1 cellular context compared by ENCODE assay signal in genomic region chr17:50130778-50131317, GRCh38.
TF ChIP-seq lines count a peak whose summit lies in the region.

No MANE protein-coding gene starts in this region.

TF ChIP-seq in IMR-90, 13 proteins besides CTCF, POLR2A, EP300 and RAD21:
- TF ChIP-seq, protein P1, sequence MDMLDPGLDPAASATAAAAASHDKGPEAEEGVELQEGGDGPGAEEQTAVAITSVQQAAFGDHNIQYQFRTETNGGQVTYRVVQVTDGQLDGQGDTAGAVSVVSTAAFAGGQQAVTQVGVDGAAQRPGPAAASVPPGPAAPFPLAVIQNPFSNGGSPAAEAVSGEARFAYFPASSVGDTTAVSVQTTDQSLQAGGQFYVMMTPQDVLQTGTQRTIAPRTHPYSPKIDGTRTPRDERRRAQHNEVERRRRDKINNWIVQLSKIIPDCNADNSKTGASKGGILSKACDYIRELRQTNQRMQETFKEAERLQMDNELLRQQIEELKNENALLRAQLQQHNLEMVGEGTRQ (IDR thresholded peaks at IDR 0.05; ENCODE audit: low read depth, low read length), result no peak
- no peak for TF ChIP-seq RCOR1 (IDR thresholded peaks at IDR 0.05; ENCODE audit: insufficient replicate concordance, low read length)
- TF ChIP-seq MAZ (IDR thresholded peaks at IDR 0.05; ENCODE audit: borderline replicate concordance, low read depth, low read length), result no peak
- TF ChIP-seq CEBPB (IDR thresholded peaks at IDR 0.05; ENCODE audit: low read depth, low read length), result no peak
- TF ChIP-seq FOS (IDR thresholded peaks at IDR 0.05; ENCODE audit: low read depth, low read length), result no peak
- TF ChIP-seq BHLHE40 (IDR thresholded peaks at IDR 0.05; ENCODE audit: low read depth, low read length), result no peak
- TF ChIP-seq MAFK (IDR thresholded peaks at IDR 0.05; ENCODE audit: low read depth, low read length), result no peak
- no peak for TF ChIP-seq SMC3 (IDR thresholded peaks at IDR 0.05; ENCODE audit: low read depth, low read length)
- no peak for TF ChIP-seq NFE2L2 (IDR thresholded peaks at IDR 0.05; ENCODE audit: low read depth, low read length)
- TF ChIP-seq MXI1 (IDR thresholded peaks at IDR 0.05; ENCODE audit: borderline replicate concordance, low read depth, low read length), result no peak
- TF ChIP-seq ELK1 (IDR thresholded peaks at IDR 0.05; ENCODE audit: borderline replicate concordance, low read depth, low read length), result no peak
- no peak for TF ChIP-seq RFX5 (IDR thresholded peaks at IDR 0.05; ENCODE audit: low read depth, low read length)
- TF ChIP-seq CHD1 (IDR thresholded peaks at IDR 0.05; ENCODE audit: low read depth, low read length), result no peak
